10 cellular contexts compared by ENCODE assay signal in the genomic region with DNA sequence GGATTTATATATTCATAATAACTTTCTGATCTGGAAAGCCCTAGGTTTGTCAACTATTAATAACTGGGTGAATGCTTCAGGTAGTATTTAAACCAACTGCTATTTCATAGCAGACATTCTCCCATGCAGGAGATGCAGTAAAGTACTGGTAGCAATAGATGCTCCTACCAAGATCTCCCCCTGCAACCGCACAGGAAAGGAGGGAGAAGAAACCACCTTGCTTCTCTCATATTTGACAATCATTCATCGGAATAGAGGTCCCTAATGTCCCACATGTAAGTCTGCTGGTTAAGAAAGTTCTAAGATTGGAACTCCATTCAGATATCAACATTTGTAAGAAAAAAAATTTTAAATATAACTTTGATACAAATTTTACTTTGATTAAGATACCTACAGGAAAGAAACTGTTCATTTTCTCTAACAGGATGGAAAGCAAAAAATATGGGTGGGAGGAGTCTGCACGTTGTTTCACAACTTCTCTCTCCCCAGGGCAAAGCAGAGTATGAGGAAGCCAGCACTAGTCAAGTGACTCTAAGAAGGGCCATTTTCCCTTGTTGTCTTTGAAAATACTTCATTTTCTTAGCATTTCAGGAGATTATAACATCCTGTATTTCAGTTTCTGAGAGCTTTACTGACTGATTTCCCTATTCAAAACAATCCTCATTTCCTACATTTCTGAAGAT. TPM values are rescaled to one million over a fixed set of nuclear protein-coding genes. Genes with fewer than 3 reads are reported as not detected.
DNase-seq lines count a peak whose midpoint lies in the region; ATAC-seq and TF ChIP-seq lines count a peak whose summit lies in the region.
"Had no signal": no experiment of that assay in that cellular context is flagged by ENCODE, and none has a peak within 500 bp of the region (broad histone marks: within the 10 kb centered on the region; RNA-seq: fewer than 3 reads in every experiment).

PYHIN1 (plus strand) TSS at position 498 of the 683 bp plus-strand sequence. CDS start 5,359 bp downstream, outside the sequence.

- intact Hi-C loops in mammary epithelial cell (cut with micrococcal nuclease) (no loop called here), PC-3 (cut with micrococcal nuclease) (no loop called here)

- H3K9me3 ChIP-seq in mammary epithelial cell (replicated peaks; ENCODE audit: insufficient read depth, low read length) (no peaks in the 10 kb centered on the region), PC-3 (ENCODE audit: low read length) (no peaks in the 10 kb centered on the region)

- 60% methylated on average over 3 of the region's 3 CpGs for WGBS in mammary epithelial cell (ENCODE audit: low coverage, missing lambda C conversion rate)

- dilution Hi-C loops in mammary epithelial cell (cut with HindIII; ENCODE audit: low sequenced_read_pairs), result no loop called here

- no peak for ATAC-seq in stimulated activated naive CD8-positive, alpha-beta T cell treated with anti-CD3 and anti-CD28 coated beads, Interleukin-15, amount 100 ng/mL, for 72 hours
- ATAC-seq in PC-3, result no peak

- H3K4me2 ChIP-seq in mammary epithelial cell (ENCODE audit: insufficient read depth, low read depth, low read length), result peak within 1 kb of the TSS; percentile 36
- H3K4me2 ChIP-seq in PC-3 (ENCODE audit: low read length), result no peak within 1 kb of the TSS

- H4K20me1 ChIP-seq in mammary epithelial cell (ENCODE audit: insufficient read depth, low read length), result no peaks in the 10 kb centered on the region
- H4K20me1 ChIP-seq in PC-3 (ENCODE audit: low read length), result no peaks in the 10 kb centered on the region

- no peaks in the 10 kb centered on the region for H3F3A ChIP-seq in PC-3 (ENCODE audit: low read length, unreplicated experiment)

- peak within 1 kb of the TSS in 1 of 3 experiments; percentile 25 for H3K4me3 ChIP-seq in mammary epithelial cell (replicated peaks in 1 of 3; ENCODE audit: insufficient read depth in 1 of 3, low read depth in 2 of 3, low read length in 3 of 3)
- H3K4me3 ChIP-seq in PC-3 (ENCODE audit: low read length), result no peak within 1 kb of the TSS

- H3K79me2 ChIP-seq in mammary epithelial cell (ENCODE audit: insufficient read depth, low read length), result no peaks in the 10 kb centered on the region
- no peaks in the 10 kb centered on the region for H3K79me2 ChIP-seq in PC-3 (ENCODE audit: low read length)

- H2AFZ ChIP-seq in mammary epithelial cell (ENCODE audit: low read depth, low read length) (peak within 1 kb of the TSS; percentile 47), PC-3 (ENCODE audit: low read length) (no peak within 1 kb of the TSS)

- H3K4me1 ChIP-seq in mammary epithelial cell (ENCODE audit: insufficient read depth, low read length) (no peaks in the 10 kb centered on the region), PC-3 (ENCODE audit: insufficient read depth, low read length) (no peaks in the 10 kb centered on the region)

- CTCF ChIA-PET in mammary epithelial cell (lab: Charles Lee; ENCODE audit: low non-redundant PET), result no interaction called here
- CTCF ChIA-PET in PC-3 (lab: Charles Lee), result no interaction called here

- no peak for DNase-seq in activated T-cell treated with anti-CD3 and anti-CD28 coated beads, Interleukin-2, amount 50 U/mL, for 24 hours
- DNase-seq in activated T-cell treated with anti-CD3 and anti-CD28 coated beads, Interleukin-2, amount 50 U/mL, for 1 hour, result no peak
- DNase-seq in OCI-M1 (lab: John Stamatoyannopoulos, UW), result peak; percentile 20
- DNase-seq in mammary epithelial cell, result no peak
- DNase-seq in stimulated activated naive CD8-positive, alpha-beta T cell treated with anti-CD3 and anti-CD28 coated beads, Interleukin-15, amount 100 ng/mL, for 72 hours, result no peak
- no peak for DNase-seq in midbrain (lab: John Stamatoyannopoulos, UW)
- DNase-seq in DMS79 (lab: John Stamatoyannopoulos, UW), result no peak
- no peak for DNase-seq in PC-3
- DNase-seq: NCI-H146 had no signal

- H3K27me3 ChIP-seq in mammary epithelial cell (ENCODE audit: insufficient read depth, low read length) (no peaks in the 10 kb centered on the region), PC-3 (ENCODE audit: low read length) (peaks cover 10% of the 10 kb centered on the region)

- H3K4me1 Mint-ChIP-seq in activated T-cell treated with anti-CD3 and anti-CD28 coated beads, Interleukin-2, amount 50 U/mL, for 24 hours (ENCODE audit: low read depth), result peaks cover 49% of the 10 kb centered on the region
- H3K4me1 Mint-ChIP-seq in stimulated activated naive CD8-positive, alpha-beta T cell treated with anti-CD3 and anti-CD28 coated beads, Interleukin-15, amount 100 ng/mL, for 72 hours, result peaks cover 11% of the 10 kb centered on the region

- peak within 1 kb of the TSS; percentile 84 for H3K4me3 Mint-ChIP-seq in activated T-cell treated with anti-CD3 and anti-CD28 coated beads, Interleukin-2, amount 50 U/mL, for 24 hours
- peak within 1 kb of the TSS; percentile 67 to 82 for H3K4me3 Mint-ChIP-seq in stimulated activated naive CD8-positive, alpha-beta T cell treated with anti-CD3 and anti-CD28 coated beads, Interleukin-15, amount 100 ng/mL, for 72 hours

- in situ Hi-C loops in mammary epithelial cell (cut with MboI; ENCODE audit: low sequenced_read_pairs in 2 of 2), result no loop called here

- TF ChIP-seq CTCF in mammary epithelial cell (conservative IDR thresholded peaks at IDR 0.05 in 1 of 2, IDR thresholded peaks at IDR 0.05 in 1 of 2; ENCODE audit: extremely low read depth in 1 of 2, insufficient read depth in 1 of 2, low read depth in 1 of 2, low read length in 2 of 2) (no peak), PC-3 (conservative IDR thresholded peaks at IDR 0.05; ENCODE audit: low read depth, low read length) (no peak)

- H3K36me3 ChIP-seq in mammary epithelial cell (ENCODE audit: insufficient read depth, low read length), result no peaks in the 10 kb centered on the region
- H3K36me3 ChIP-seq in PC-3 (ENCODE audit: low read depth, low read length), result no peaks in the 10 kb centered on the region

- BruUV-seq in mammary epithelial cell (replicated peaks; lab: Mats Ljungman, UMichigan) (no TSS peak), PC-3 (replicated peaks; lab: Mats Ljungman, UMichigan) (no TSS peak)

- no peaks in the 10 kb centered on the region for H3K27me3 Mint-ChIP-seq in activated T-cell treated with anti-CD3 and anti-CD28 coated beads, Interleukin-2, amount 50 U/mL, for 24 hours
- H3K27me3 Mint-ChIP-seq in stimulated activated naive CD8-positive, alpha-beta T cell treated with anti-CD3 and anti-CD28 coated beads, Interleukin-15, amount 100 ng/mL, for 72 hours, result peaks cover 11% of the 10 kb centered on the region

- H3K27ac ChIP-seq in mammary epithelial cell (ENCODE audit: insufficient read depth, low read depth, low read length) (no peak within 1 kb of the TSS), PC-3 (ENCODE audit: low read length) (no peak within 1 kb of the TSS)

- H3K9ac ChIP-seq in mammary epithelial cell (ENCODE audit: insufficient read depth, low read length) (no peak within 1 kb of the TSS), PC-3 (ENCODE audit: low read length) (no peak within 1 kb of the TSS)

- peaks cover 8% of the 10 kb centered on the region for H3K36me3 Mint-ChIP-seq in activated T-cell treated with anti-CD3 and anti-CD28 coated beads, Interleukin-2, amount 50 U/mL, for 24 hours (ENCODE audit: low read depth)

- H3K27ac Mint-ChIP-seq in activated T-cell treated with anti-CD3 and anti-CD28 coated beads, Interleukin-2, amount 50 U/mL, for 24 hours, result peak within 1 kb of the TSS; percentile 92
- H3K27ac Mint-ChIP-seq in stimulated activated naive CD8-positive, alpha-beta T cell treated with anti-CD3 and anti-CD28 coated beads, Interleukin-15, amount 100 ng/mL, for 72 hours, result peak within 1 kb of the TSS; percentile 19 to 83

- no peaks in the 10 kb centered on the region for H3K9me2 ChIP-seq in PC-3 (replicated peaks; ENCODE audit: low read length)

- POLR2A ChIA-PET in PC-3 (lab: Charles Lee; ENCODE audit: unreplicated experiment), result no interaction called here

- peaks cover 6% of the 10 kb centered on the region for H3K9me3 Mint-ChIP-seq in activated T-cell treated with anti-CD3 and anti-CD28 coated beads, Interleukin-2, amount 50 U/mL, for 24 hours
- peaks cover 0 to 8% of the 10 kb centered on the region in 2 donors for H3K9me3 Mint-ChIP-seq in stimulated activated naive CD8-positive, alpha-beta T cell treated with anti-CD3 and anti-CD28 coated beads, Interleukin-15, amount 100 ng/mL, for 72 hours

RNA-seq across cellular contexts. Expression of gene PYHIN1, which starts in this region (rescaled TPM):
- total RNA-seq in mammary epithelial cell (under 1 TPM in 1 of 2 donors, not detected in 1; 0.26 TPM), PC-3 (2014; rRNA removed) (not detected in 2 replicates)
- 0.42 TPM for polyA plus RNA-seq in mammary epithelial cell
- polyA minus RNA-seq in mammary epithelial cell, result not detected
- total RNA-seq: pulmonary artery endothelial cell had no signal
